14 cellular contexts compared by ENCODE assay signal in genomic region chr14:102606296-102606695, GRCh38. TPM values are rescaled to one million over a fixed set of nuclear protein-coding genes. Genes with fewer than 3 reads are reported as not detected.
DNase-seq lines count a peak whose midpoint lies in the region; ATAC-seq and TF ChIP-seq lines count a peak whose summit lies in the region.
"Had no signal": no experiment of that assay in that cellular context is flagged by ENCODE, and none has a peak within 500 bp of the region (broad histone marks: within the 10 kb centered on the region; RNA-seq: fewer than 3 reads in every experiment).

No MANE protein-coding gene starts in this region.

- POLR2A ChIA-PET in WTC11 (lab: Charles Lee) = no interaction called here

- no peaks in the 10 kb centered on the region for H3K9me3 Mint-ChIP-seq in WTC11
- H3K9me3 Mint-ChIP-seq in natural killer cell = no peaks in the 10 kb centered on the region
- H3K9me3 Mint-ChIP-seq: CD4-positive, alpha-beta memory T cell had no signal

- H3K27me3 Mint-ChIP-seq in WTC11 (ENCODE audit: low read depth) = no peaks in the 10 kb centered on the region; the same call in 1 of the 2 replicates
- H3K27me3 Mint-ChIP-seq in natural killer cell (ENCODE audit: low read depth in 2 of 2) = no peaks in the 10 kb centered on the region
- H3K27me3 Mint-ChIP-seq: CD4-positive, alpha-beta memory T cell had no signal

- ATAC-seq in GM18873 (IDR thresholded peaks at IDR 0.05; ENCODE audit: low FRiP score, unreplicated experiment) = peak; percentile 41
- ATAC-seq in HG02759 (IDR thresholded peaks at IDR 0.05; ENCODE audit: unreplicated experiment) = peak; percentile 51
- no peak for ATAC-seq in WTC11
- no peak for ATAC-seq in natural killer cell
- ATAC-seq: PC-3 had no signal

- peaks cover 11% of the 10 kb centered on the region; the same call in 1 of the 2 replicates for H3K4me1 Mint-ChIP-seq in WTC11
- H3K4me1 Mint-ChIP-seq in natural killer cell = peaks cover 0 to 4% of the 10 kb centered on the region in 2 donors

- H3K4me3 ChIP-seq in GM12864 (ENCODE audit: low read depth, low read length) (no peak overlapping the region), SJCRH30 (no peak overlapping the region)
- H3K4me3 ChIP-seq: adrenal gland, skin epidermis, tibial artery had no signal

- CTCF ChIA-PET in WTC11 (lab: Charles Lee) = interaction anchor here (1.7 kb wide), 1 partner anchor 12 kb away, joined by 10 read pairs; no protein-coding TSS in a partner anchor

- no peaks in the 10 kb centered on the region for H3K9me3 ChIP-seq in SJCRH30 (replicated peaks)
- H3K9me3 ChIP-seq: adrenal gland, tibial artery had no signal

- peak; percentile 82 for DNase-seq in GM12864 (ENCODE audit: low read depth)
- no peak for DNase-seq in WTC11 (ENCODE audit: low spot score)
- DNase-seq in epidermal melanocyte (ENCODE audit: insufficient read length, low spot score) = no peak
- DNase-seq in AG08396 (ENCODE audit: low spot score) = no peak
- DNase-seq in natural killer cell = no peak
- DNase-seq in SJCRH30 = no peak
- DNase-seq: adrenal gland; CD4-positive, alpha-beta memory T cell; PC-3; tibial artery had no signal

- H3K4me1 ChIP-seq in SJCRH30 = peaks cover 12% of the 10 kb centered on the region

- intact Hi-C loops in natural killer cell (cut with micrococcal nuclease) = no loop called here

- H3K36me3 Mint-ChIP-seq in WTC11 (peaks cover 2% of the 10 kb centered on the region; the same call in 1 of the 2 replicates), natural killer cell (no peaks in the 10 kb centered on the region)

- H3K27ac Mint-ChIP-seq in WTC11 (0 out of 2 replicates have a peak overlapping the region, but pooled peaks have one; percentile 6), natural killer cell (no peak overlapping the region)
- H3K27ac Mint-ChIP-seq: T-helper 1 cell treated with Interleukin-12 subunit alpha and Interleukin-12 subunit beta and Interleukin-4 antibody, amounts not matched to agents 30 μg/mL and 1 μg/mL, for 36 hours had no signal

- no peak overlapping the region for H3K4me3 Mint-ChIP-seq in WTC11
- no peak overlapping the region for H3K4me3 Mint-ChIP-seq in natural killer cell
- H3K4me3 Mint-ChIP-seq: T-helper 1 cell treated with Interleukin-12 subunit alpha and Interleukin-12 subunit beta and Interleukin-4 antibody, amounts not matched to agents 30 μg/mL and 1 μg/mL, for 36 hours had no signal

- no peak overlapping the region for H3K27ac ChIP-seq in SJCRH30
- H3K27ac ChIP-seq: adrenal gland, skin epidermis, tibial artery had no signal

- H3K27me3 ChIP-seq in SJCRH30 = no peaks in the 10 kb centered on the region
- H3K27me3 ChIP-seq: adrenal gland, tibial artery had no signal

- TF ChIP-seq CTCF in GM12864 (IDR thresholded peaks at IDR 0.05; ENCODE audit: low read depth, low read length, missing control alignments) (no peak), WTC11 (IDR thresholded peaks at IDR 0.05) (no peak), natural killer cell (IDR thresholded peaks at IDR 0.05) (no peak)

- peaks cover 2% of the 10 kb centered on the region; the same call in 1 of the 2 replicates for H3K36me3 ChIP-seq in SJCRH30
- H3K36me3 ChIP-seq: adrenal gland, tibial artery had no signal

TF ChIP-seq in WTC11, 78 proteins besides CTCF, POLR2A, EP300 and RAD21:
- TF ChIP-seq RORB (CRISPR knock-in tag; IDR thresholded peaks at IDR 0.05) (no peak), PRRX2 (CRISPR knock-in tag; IDR thresholded peaks at IDR 0.05) (no peak), ZNF263 (CRISPR knock-in tag; IDR thresholded peaks at IDR 0.05; ENCODE audit: low read depth) (no peak), JUN (CRISPR knock-in tag; IDR thresholded peaks at IDR 0.05) (no peak), E2F5 (CRISPR knock-in tag; IDR thresholded peaks at IDR 0.05) (no peak), ZNF423 (CRISPR knock-in tag; IDR thresholded peaks at IDR 0.05) (no peak), MLX (CRISPR knock-in tag; IDR thresholded peaks at IDR 0.05) (no peak), GRHL2 (CRISPR knock-in tag; IDR thresholded peaks at IDR 0.05; ENCODE audit: insufficient replicate concordance, severe bottlenecking) (no peak), FOXP1 (CRISPR knock-in tag; IDR thresholded peaks at IDR 0.05; ENCODE audit: borderline replicate concordance) (no peak), PRDM15 (CRISPR knock-in tag; IDR thresholded peaks at IDR 0.05) (no peak)
- TF ChIP-seq, protein P1, sequence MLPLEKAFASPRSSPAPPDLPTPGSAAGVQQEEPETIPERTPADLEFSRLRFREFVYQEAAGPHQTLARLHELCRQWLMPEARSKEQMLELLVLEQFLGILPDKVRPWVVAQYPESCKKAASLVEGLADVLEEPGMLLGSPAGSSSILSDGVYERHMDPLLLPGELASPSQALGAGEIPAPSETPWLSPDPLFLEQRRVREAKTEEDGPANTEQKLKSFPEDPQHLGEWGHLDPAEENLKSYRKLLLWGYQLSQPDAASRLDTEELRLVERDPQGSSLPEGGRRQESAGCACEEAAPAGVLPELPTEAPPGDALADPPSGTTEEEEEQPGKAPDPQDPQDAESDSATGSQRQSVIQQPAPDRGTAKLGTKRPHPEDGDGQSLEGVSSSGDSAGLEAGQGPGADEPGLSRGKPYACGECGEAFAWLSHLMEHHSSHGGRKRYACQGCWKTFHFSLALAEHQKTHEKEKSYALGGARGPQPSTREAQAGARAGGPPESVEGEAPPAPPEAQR (CRISPR knock-in tag; IDR thresholded peaks at IDR 0.05) = no peak

RNA-seq across cellular contexts. Expression of gene RCOR1, which starts 13.8 kb away (rescaled TPM):
- total RNA-seq in WTC11 (2021) (25.1 to 25.4 TPM (median 25.4 TPM) in 3 replicates), natural killer cell (10 to 100 TPM; 20.3 to 36.5 (median 21.8) TPM)
- total RNA-seq in SJCRH30 (2014; rRNA removed; shearing (Covaris generic)) = 16.7 and 18.2 TPM in 2 replicates

Comparison
In these comparisons a context has a peak if more than half of its experiments do, and no peak if none do; other contexts are left out.
1. ATAC-seq: peak in GM18873 (single experiment) and HG02759 (single experiment); none in WTC11 (single experiment) and natural killer cell (0 of 3).